In genomic region chr5:54007822-54008777, GRCh38 we compare ENCODE assay signal across 1 cellular context.
TF ChIP-seq lines count a peak whose summit lies in the region.

No MANE protein-coding gene starts in this region.

TF ChIP-seq in HepG2, 621 proteins besides CTCF, POLR2A, EP300 and RAD21 (continued from another document and continues in another):
- TF ChIP-seq, protein P1, sequence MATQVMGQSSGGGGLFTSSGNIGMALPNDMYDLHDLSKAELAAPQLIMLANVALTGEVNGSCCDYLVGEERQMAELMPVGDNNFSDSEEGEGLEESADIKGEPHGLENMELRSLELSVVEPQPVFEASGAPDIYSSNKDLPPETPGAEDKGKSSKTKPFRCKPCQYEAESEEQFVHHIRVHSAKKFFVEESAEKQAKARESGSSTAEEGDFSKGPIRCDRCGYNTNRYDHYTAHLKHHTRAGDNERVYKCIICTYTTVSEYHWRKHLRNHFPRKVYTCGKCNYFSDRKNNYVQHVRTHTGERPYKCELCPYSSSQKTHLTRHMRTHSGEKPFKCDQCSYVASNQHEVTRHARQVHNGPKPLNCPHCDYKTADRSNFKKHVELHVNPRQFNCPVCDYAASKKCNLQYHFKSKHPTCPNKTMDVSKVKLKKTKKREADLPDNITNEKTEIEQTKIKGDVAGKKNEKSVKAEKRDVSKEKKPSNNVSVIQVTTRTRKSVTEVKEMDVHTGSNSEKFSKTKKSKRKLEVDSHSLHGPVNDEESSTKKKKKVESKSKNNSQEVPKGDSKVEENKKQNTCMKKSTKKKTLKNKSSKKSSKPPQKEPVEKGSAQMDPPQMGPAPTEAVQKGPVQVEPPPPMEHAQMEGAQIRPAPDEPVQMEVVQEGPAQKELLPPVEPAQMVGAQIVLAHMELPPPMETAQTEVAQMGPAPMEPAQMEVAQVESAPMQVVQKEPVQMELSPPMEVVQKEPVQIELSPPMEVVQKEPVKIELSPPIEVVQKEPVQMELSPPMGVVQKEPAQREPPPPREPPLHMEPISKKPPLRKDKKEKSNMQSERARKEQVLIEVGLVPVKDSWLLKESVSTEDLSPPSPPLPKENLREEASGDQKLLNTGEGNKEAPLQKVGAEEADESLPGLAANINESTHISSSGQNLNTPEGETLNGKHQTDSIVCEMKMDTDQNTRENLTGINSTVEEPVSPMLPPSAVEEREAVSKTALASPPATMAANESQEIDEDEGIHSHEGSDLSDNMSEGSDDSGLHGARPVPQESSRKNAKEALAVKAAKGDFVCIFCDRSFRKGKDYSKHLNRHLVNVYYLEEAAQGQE (IDR thresholded peaks at IDR 0.05; ENCODE audit: borderline replicate concordance in 1 of 2, low read depth in 1 of 2, low read length in 2 of 2), result peak in 1 of 2 experiments; percentile 41; a peak in 1 of 4 replicates
- TF ChIP-seq ZNF232 (CRISPR knock-in tag; IDR thresholded peaks at IDR 0.05; ENCODE audit: borderline replicate concordance), result no peak
- TF ChIP-seq, protein P2, sequence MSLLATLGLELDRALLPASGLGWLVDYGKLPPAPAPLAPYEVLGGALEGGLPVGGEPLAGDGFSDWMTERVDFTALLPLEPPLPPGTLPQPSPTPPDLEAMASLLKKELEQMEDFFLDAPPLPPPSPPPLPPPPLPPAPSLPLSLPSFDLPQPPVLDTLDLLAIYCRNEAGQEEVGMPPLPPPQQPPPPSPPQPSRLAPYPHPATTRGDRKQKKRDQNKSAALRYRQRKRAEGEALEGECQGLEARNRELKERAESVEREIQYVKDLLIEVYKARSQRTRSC (CRISPR knock-in tag; IDR thresholded peaks at IDR 0.05; ENCODE audit: low read depth), result no peak
- no peak for TF ChIP-seq GPN1 (CRISPR knock-in tag; IDR thresholded peaks at IDR 0.05; ENCODE audit: borderline replicate concordance)
- TF ChIP-seq ZNF3 (CRISPR knock-in tag; IDR thresholded peaks at IDR 0.05), result no peak
- TF ChIP-seq KLF12 (CRISPR knock-in tag; IDR thresholded peaks at IDR 0.05; ENCODE audit: borderline replicate concordance), result no peak
- TF ChIP-seq HNRNPH1 (optimal IDR thresholded peaks at IDR 0.05; ENCODE audit: low read depth, low read length), result no peak
- no peak for TF ChIP-seq MAF1 (CRISPR knock-in tag; IDR thresholded peaks at IDR 0.05; ENCODE audit: borderline replicate concordance)
- no peak for TF ChIP-seq ZNF460 (CRISPR knock-in tag; IDR thresholded peaks at IDR 0.05; ENCODE audit: borderline replicate concordance)
- peak; percentile 67; the same call in 1 of the 2 replicates for TF ChIP-seq FOXK2 (IDR thresholded peaks at IDR 0.05)
- no peak for TF ChIP-seq TCF12 (IDR thresholded peaks at IDR 0.05)
- no peak for TF ChIP-seq TCF12 (CRISPR knock-in tag; IDR thresholded peaks at IDR 0.05)
- peak in 1 of 2 experiments; percentile 59; a peak in 1 of 4 replicates for TF ChIP-seq NR2F1 (CRISPR knock-in tag; IDR thresholded peaks at IDR 0.05)
- TF ChIP-seq, protein P3, sequence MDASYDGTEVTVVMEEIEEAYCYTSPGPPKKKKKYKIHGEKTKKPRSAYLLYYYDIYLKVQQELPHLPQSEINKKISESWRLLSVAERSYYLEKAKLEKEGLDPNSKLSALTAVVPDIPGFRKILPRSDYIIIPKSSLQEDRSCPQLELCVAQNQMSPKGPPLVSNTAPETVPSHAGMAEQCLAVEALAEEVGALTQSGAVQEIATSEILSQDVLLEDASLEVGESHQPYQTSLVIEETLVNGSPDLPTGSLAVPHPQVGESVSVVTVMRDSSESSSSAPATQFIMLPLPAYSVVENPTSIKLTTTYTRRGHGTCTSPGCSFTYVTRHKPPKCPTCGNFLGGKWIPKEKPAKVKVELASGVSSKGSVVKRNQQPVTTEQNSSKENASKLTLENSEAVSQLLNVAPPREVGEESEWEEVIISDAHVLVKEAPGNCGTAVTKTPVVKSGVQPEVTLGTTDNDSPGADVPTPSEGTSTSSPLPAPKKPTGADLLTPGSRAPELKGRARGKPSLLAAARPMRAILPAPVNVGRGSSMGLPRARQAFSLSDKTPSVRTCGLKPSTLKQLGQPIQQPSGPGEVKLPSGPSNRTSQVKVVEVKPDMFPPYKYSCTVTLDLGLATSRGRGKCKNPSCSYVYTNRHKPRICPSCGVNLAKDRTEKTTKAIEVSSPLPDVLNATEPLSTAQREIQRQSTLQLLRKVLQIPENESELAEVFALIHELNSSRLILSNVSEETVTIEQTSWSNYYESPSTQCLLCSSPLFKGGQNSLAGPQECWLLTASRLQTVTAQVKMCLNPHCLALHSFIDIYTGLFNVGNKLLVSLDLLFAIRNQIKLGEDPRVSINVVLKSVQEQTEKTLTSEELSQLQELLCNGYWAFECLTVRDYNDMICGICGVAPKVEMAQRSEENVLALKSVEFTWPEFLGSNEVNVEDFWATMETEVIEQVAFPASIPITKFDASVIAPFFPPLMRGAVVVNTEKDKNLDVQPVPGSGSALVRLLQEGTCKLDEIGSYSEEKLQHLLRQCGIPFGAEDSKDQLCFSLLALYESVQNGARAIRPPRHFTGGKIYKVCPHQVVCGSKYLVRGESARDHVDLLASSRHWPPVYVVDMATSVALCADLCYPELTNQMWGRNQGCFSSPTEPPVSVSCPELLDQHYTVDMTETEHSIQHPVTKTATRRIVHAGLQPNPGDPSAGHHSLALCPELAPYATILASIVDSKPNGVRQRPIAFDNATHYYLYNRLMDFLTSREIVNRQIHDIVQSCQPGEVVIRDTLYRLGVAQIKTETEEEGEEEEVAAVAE (CRISPR knock-in tag; IDR thresholded peaks at IDR 0.05; ENCODE audit: borderline replicate concordance), result no peak
- TF ChIP-seq, protein P4, sequence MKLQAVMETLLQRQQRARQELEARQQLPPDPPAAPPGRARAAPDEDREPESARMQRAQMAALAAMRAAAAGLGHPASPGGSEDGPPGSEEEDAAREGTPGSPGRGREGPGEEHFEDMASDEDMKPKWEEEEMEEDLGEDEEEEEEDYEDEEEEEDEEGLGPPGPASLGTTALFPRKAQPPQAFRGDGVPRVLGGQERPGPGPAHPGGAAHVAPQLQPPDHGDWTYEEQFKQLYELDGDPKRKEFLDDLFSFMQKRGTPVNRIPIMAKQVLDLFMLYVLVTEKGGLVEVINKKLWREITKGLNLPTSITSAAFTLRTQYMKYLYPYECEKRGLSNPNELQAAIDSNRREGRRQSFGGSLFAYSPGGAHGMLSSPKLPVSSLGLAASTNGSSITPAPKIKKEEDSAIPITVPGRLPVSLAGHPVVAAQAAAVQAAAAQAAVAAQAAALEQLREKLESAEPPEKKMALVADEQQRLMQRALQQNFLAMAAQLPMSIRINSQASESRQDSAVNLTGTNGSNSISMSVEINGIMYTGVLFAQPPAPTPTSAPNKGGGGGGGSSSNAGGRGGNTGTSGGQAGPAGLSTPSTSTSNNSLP (IDR thresholded peaks at IDR 0.05; ENCODE audit: low read depth, low read length), result no peak
- TF ChIP-seq PCBP1 (IDR thresholded peaks at IDR 0.05; ENCODE audit: borderline replicate concordance, low read depth, low read length), result no peak
- TF ChIP-seq SIX1 (CRISPR knock-in tag; IDR thresholded peaks at IDR 0.05; ENCODE audit: borderline replicate concordance), result no peak
- TF ChIP-seq NCOA2 (CRISPR knock-in tag; IDR thresholded peaks at IDR 0.05), result peak; percentile 55; the same call in 1 of the 2 replicates
- no peak for TF ChIP-seq ZXDC (CRISPR knock-in tag; IDR thresholded peaks at IDR 0.05)
- peak; percentile 36; the same call in 1 of the 2 replicates for TF ChIP-seq MED1 (CRISPR knock-in tag; IDR thresholded peaks at IDR 0.05)
- no peak for TF ChIP-seq MTA3 (CRISPR knock-in tag; IDR thresholded peaks at IDR 0.05)
- TF ChIP-seq BATF2 (CRISPR knock-in tag; IDR thresholded peaks at IDR 0.05), result no peak
- TF ChIP-seq ZNF558 (CRISPR knock-in tag; IDR thresholded peaks at IDR 0.05; ENCODE audit: borderline replicate concordance), result no peak
- TF ChIP-seq ZNF160 (CRISPR knock-in tag; IDR thresholded peaks at IDR 0.05), result no peak
- no peak for TF ChIP-seq JUN (CRISPR knock-in tag; IDR thresholded peaks at IDR 0.05)
- peak; percentile 38 to 45; a peak in 1 of 4 replicates for TF ChIP-seq MAFK (conservative IDR thresholded peaks at IDR 0.05 in 1 of 2, IDR thresholded peaks at IDR 0.05 in 1 of 2; ENCODE audit: low read length in 2 of 2)
- peak; percentile 68; the same call in 1 of the 2 replicates for TF ChIP-seq PITX1 (CRISPR knock-in tag; IDR thresholded peaks at IDR 0.05)
- TF ChIP-seq ZNF720 (CRISPR knock-in tag; IDR thresholded peaks at IDR 0.05), result no peak
- no peak for TF ChIP-seq IKZF5 (CRISPR knock-in tag; IDR thresholded peaks at IDR 0.05)
- TF ChIP-seq, protein P5, sequence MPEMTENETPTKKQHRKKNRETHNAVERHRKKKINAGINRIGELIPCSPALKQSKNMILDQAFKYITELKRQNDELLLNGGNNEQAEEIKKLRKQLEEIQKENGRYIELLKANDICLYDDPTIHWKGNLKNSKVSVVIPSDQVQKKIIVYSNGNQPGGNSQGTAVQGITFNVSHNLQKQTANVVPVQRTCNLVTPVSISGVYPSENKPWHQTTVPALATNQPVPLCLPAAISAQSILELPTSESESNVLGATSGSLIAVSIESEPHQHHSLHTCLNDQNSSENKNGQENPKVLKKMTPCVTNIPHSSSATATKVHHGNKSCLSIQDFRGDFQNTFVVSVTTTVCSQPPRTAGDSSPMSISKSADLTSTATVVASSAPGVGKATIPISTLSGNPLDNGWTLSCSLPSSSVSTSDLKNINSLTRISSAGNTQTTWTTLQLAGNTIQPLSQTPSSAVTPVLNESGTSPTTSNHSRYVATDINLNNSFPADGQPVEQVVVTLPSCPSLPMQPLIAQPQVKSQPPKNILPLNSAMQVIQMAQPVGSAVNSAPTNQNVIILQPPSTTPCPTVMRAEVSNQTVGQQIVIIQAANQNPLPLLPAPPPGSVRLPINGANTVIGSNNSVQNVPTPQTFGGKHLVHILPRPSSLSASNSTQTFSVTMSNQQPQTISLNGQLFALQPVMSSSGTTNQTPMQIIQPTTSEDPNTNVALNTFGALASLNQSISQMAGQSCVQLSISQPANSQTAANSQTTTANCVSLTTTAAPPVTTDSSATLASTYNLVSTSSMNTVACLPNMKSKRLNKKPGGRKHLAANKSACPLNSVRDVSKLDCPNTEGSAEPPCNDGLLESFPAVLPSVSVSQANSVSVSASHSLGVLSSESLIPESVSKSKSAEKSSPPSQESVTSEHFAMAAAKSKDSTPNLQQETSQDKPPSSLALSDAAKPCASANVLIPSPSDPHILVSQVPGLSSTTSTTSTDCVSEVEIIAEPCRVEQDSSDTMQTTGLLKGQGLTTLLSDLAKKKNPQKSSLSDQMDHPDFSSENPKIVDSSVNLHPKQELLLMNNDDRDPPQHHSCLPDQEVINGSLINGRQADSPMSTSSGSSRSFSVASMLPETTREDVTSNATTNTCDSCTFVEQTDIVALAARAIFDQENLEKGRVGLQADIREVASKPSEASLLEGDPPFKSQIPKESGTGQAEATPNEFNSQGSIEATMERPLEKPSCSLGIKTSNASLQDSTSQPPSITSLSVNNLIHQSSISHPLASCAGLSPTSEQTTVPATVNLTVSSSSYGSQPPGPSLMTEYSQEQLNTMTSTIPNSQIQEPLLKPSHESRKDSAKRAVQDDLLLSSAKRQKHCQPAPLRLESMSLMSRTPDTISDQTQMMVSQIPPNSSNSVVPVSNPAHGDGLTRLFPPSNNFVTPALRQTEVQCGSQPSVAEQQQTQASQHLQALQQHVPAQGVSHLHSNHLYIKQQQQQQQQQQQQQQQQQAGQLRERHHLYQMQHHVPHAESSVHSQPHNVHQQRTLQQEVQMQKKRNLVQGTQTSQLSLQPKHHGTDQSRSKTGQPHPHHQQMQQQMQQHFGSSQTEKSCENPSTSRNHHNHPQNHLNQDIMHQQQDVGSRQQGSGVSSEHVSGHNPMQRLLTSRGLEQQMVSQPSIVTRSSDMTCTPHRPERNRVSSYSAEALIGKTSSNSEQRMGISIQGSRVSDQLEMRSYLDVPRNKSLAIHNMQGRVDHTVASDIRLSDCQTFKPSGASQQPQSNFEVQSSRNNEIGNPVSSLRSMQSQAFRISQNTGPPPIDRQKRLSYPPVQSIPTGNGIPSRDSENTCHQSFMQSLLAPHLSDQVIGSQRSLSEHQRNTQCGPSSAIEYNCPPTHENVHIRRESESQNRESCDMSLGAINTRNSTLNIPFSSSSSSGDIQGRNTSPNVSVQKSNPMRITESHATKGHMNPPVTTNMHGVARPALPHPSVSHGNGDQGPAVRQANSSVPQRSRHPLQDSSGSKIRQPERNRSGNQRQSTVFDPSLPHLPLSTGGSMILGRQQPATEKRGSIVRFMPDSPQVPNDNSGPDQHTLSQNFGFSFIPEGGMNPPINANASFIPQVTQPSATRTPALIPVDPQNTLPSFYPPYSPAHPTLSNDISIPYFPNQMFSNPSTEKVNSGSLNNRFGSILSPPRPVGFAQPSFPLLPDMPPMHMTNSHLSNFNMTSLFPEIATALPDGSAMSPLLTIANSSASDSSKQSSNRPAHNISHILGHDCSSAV (CRISPR knock-in tag; IDR thresholded peaks at IDR 0.05; ENCODE audit: borderline replicate concordance), result no peak
- TF ChIP-seq ZNF317 (CRISPR knock-in tag; IDR thresholded peaks at IDR 0.05), result no peak
- TF ChIP-seq ZNF784 (CRISPR knock-in tag; IDR thresholded peaks at IDR 0.05; ENCODE audit: borderline replicate concordance), result no peak
